Comparison of ENCODE assay signal across 8 cellular contexts in genomic region chr19:37078717-37079032, GRCh38. TPM values are rescaled to one million over a fixed set of nuclear protein-coding genes. Genes with fewer than 3 reads are reported as not detected.
DNase-seq lines count a peak whose midpoint lies in the region; TF ChIP-seq lines count a peak whose summit lies in the region.

No MANE protein-coding gene starts in this region.

- peak overlapping the region; percentile 78 for H3K27ac ChIP-seq in 22Rv1
- no peak overlapping the region for H3K27ac ChIP-seq in brain microvascular endothelial cell

- DNase-seq in HFFc6 (no peak), brain microvascular endothelial cell (no peak), NCI-H1048 (lab: John Stamatoyannopoulos, UW) (no peak), epidermal melanocyte (ENCODE audit: insufficient read length, low spot score) (no peak), dedifferentiated amniotic fluid mesenchymal stem cell (ENCODE audit: extremely low spot score) (no peak)
- no peak for DNase-seq in stimulated activated CD4-positive, alpha-beta T cell treated with anti-CD3 and anti-CD28 coated beads, Interleukin-4, amount 100 ng/mL, for 24 hours

- in situ Hi-C loops in brain microvascular endothelial cell (cut with HindIII; ENCODE audit: low pct_ligation_motif_present, low sequenced_read_pairs) = no loop called here

- TF ChIP-seq CTCF in 22Rv1 (IDR thresholded peaks at IDR 0.05) (no peak), HFFc6 (IDR thresholded peaks at IDR 0.05) (no peak), brain microvascular endothelial cell (IDR thresholded peaks at IDR 0.05; ENCODE audit: low read depth, low read length, missing control alignments) (no peak)

- no peaks in the 10 kb centered on the region for H3K36me3 ChIP-seq in brain microvascular endothelial cell (replicated peaks)

- peaks cover 55% of the 10 kb centered on the region for H3K36me3 Mint-ChIP-seq in HFFc6 (ENCODE audit: low read depth)

- H3K27me3 ChIP-seq in brain microvascular endothelial cell (replicated peaks) (no peaks in the 10 kb centered on the region), mononuclear cell (ENCODE audit: insufficient read depth, low read length) (no peaks in the 10 kb centered on the region)

- peak overlapping the region; percentile 83 for H3K27ac Mint-ChIP-seq in HFFc6

- H3K4me1 Mint-ChIP-seq in HFFc6 (ENCODE audit: low read depth) = peaks cover 22% of the 10 kb centered on the region; the same call in 1 of the 2 replicates

- H3K4me1 ChIP-seq in mononuclear cell (ENCODE audit: insufficient read depth, low read length) = peaks cover 18% of the 10 kb centered on the region

- peak overlapping the region; percentile 98 for H3K4me3 ChIP-seq in brain microvascular endothelial cell (ENCODE audit: low read depth, low read length)
- H3K4me3 ChIP-seq in mononuclear cell (ENCODE audit: low read length) = peak overlapping the region; percentile 85

- H3K9me3 ChIP-seq in mononuclear cell (ENCODE audit: low read depth, low read length) = peaks cover 20% of the 10 kb centered on the region

- H3K4me3 Mint-ChIP-seq in HFFc6 = peak overlapping the region; percentile 97

- no peaks in the 10 kb centered on the region; the same call in 1 of the 2 replicates for H3K27me3 Mint-ChIP-seq in HFFc6 (ENCODE audit: insufficient read depth)

- peaks cover 36% of the 10 kb centered on the region for H3K9me3 Mint-ChIP-seq in HFFc6

RNA-seq across cellular contexts. Expression of gene ZNF420, which starts 0.4 kb away (rescaled TPM):
- total RNA-seq in HFFc6 (2021; fragmentation: NEBNext Ultra II Directional; extraction: Animal tissue kit (Norgen Biotek cat#: 25700)) = 1 to 10 TPM; 3.6 to 6.3 (median 5.7) TPM
- 3.8 TPM for total RNA-seq in mononuclear cell
